Comparison of ENCODE assay signal across 10 cellular contexts in the genomic region with DNA sequence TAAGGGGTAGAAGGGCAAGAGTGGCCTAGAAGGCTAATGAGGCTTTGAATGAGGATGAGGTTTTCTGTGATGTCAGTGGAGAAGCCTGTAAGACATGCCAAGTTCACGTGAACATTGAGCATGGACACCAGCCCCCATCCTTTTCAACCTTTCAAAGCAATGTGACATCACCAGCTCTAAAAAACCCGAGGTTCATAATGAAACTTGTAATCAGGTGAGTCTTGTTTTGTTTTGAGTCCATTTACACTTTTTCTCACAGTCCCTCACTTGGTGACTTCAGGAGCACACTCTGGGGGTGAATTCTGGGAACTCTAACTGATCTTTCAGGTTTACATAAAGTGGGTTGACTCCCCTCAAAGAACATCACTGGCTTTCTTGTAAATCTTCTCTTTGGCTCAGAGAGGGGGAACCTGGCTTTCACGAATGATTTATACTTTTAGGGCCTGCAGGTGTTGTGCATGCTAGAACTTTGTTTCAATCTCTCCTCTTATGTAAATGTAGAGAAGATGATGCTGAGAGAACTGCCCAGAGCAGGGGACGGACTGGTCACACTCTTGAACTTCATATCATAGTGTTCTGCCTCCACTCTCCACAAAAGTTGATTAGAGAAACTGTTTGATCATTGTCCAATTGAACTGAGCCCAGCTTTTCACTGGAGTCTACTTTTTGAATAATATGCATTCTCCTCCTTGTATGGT.
DNase-seq lines count a peak whose midpoint lies in the region; ATAC-seq, FAIRE-seq and TF ChIP-seq lines count a peak whose summit lies in the region.
"Had no signal": no experiment of that assay in that cellular context is flagged by ENCODE, and none has a peak within 500 bp of the region (broad histone marks: within the 10 kb centered on the region; RNA-seq: fewer than 3 reads in every experiment).

No MANE protein-coding gene starts in this region.

- 51 to 77% (median 65%) methylated on average over 4 of the region's 4 CpGs for WGBS in adrenal gland, 4 donors

- intact Hi-C loops in adrenal gland (cut with DNase I) = no loop called here

- no peaks in the 10 kb centered on the region for H3K9me3 ChIP-seq in adrenal gland (replicated peaks in 1 of 3)
- H3K9me3 ChIP-seq: pancreas, upper lobe of left lung had no signal

- H3K4me1 ChIP-seq in adrenal gland (replicated peaks in 1 of 2) = no peaks in the 10 kb centered on the region
- H3K4me1 ChIP-seq: pancreas, upper lobe of left lung had no signal

- no peak for TF ChIP-seq CTCF in adrenal gland (IDR thresholded peaks at IDR 0.05)

- no peak for DNase-seq in GM12892 (ENCODE audit: insufficient read length)
- DNase-seq in activated naive CD4-positive, alpha-beta T cell treated with anti-CD3 and anti-CD28 coated beads, Interleukin-2, amount 50 U/mL, for 16 hours = peak; percentile 47
- no peak for DNase-seq in NCI-H345 (lab: John Stamatoyannopoulos, UW)
- no peak for DNase-seq in adrenal gland
- no peak for DNase-seq in caudate nucleus (lab: John Stamatoyannopoulos, UW)
- DNase-seq in 8988T = no peak
- DNase-seq: pancreas, upper lobe of left lung had no signal

- H3K27me3 ChIP-seq in adrenal gland = no peaks in the 10 kb centered on the region
- H3K27me3 ChIP-seq: pancreas, upper lobe of left lung had no signal

- ATAC-seq in GM21381 (IDR thresholded peaks at IDR 0.05; ENCODE audit: unreplicated experiment) (peak; percentile 71), HG03196 (IDR thresholded peaks at IDR 0.05; ENCODE audit: unreplicated experiment) (peak; percentile 77)

- FAIRE-seq in GM12892 (lab: Jason Lieb, UNC) = peak; percentile 89
- FAIRE-seq: pancreas had no signal

- no peaks in the 10 kb centered on the region for H3K36me3 ChIP-seq in adrenal gland (replicated peaks in 1 of 2)
- H3K36me3 ChIP-seq: pancreas, upper lobe of left lung had no signal

- no peak overlapping the region for H3K27ac ChIP-seq in adrenal gland
- no peak overlapping the region for H3K27ac ChIP-seq in caudate nucleus (ENCODE audit: low read depth, low read length)
- H3K27ac ChIP-seq: pancreas, upper lobe of left lung had no signal

- TF ChIP-seq POLR2A in GM12892 (IDR thresholded peaks at IDR 0.05; ENCODE audit: low read depth, low read length) (no peak), adrenal gland (IDR thresholded peaks at IDR 0.05) (no peak)

- H3K4me3 ChIP-seq in adrenal gland = no peak overlapping the region
- H3K4me3 ChIP-seq: pancreas, upper lobe of left lung had no signal
